Comparison of ENCODE assay signal across 8 cellular contexts in the genomic region with DNA sequence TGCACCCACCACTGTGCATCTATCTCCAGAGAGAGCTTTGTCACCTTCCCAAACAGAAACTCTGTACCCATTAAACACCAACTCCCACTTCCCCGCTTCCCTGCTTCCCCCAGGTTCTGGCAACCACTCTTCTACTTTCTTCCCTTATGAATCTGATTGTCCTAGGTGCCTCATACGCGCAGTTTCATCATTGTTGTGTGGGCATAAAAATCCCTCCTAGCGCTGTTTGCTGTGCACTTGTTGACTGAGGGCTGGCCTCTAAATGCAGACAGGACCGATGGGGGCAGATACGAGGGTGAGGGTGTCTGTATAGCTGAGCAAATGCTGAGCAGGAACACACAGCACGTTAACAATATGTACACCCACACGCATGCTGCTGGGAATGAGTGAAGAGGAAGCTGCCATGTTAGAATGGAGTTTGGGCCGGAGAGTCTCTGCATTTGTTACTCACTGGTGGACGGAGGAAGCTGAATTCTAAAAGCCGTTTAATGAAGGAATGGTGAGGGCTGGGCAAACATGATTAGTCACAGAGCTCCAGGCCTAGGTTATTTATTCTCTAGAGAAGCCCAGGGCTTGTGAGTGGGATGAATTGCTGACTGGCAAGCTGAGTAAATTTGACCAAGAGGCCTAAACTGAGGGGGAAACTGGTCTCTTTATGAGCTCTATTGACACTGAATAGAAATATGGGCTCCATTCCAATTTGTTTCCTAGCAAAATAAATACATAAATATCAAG.
DNase-seq lines count a peak whose midpoint lies in the region; ATAC-seq, FAIRE-seq and TF ChIP-seq lines count a peak whose summit lies in the region.

No MANE protein-coding gene starts in this region.

- H3K27me3 ChIP-seq in gastrocnemius medialis (no peaks in the 10 kb centered on the region), WERI-Rb-1 (ENCODE audit: insufficient read depth, low read depth, severe bottlenecking) (peaks cover 27% of the 10 kb centered on the region)

- no peaks in the 10 kb centered on the region for H3K9me3 Mint-ChIP-seq in HFFc6
- no peaks in the 10 kb centered on the region for H3K9me3 Mint-ChIP-seq in activated naive CD8-positive, alpha-beta T cell treated with anti-CD3 and anti-CD28 coated beads, Interleukin-2, amount 50 U/mL, for 24 hours

- H3K36me3 Mint-ChIP-seq in HFFc6 (ENCODE audit: low read depth): no peaks in the 10 kb centered on the region
- H3K36me3 Mint-ChIP-seq in activated naive CD8-positive, alpha-beta T cell treated with anti-CD3 and anti-CD28 coated beads, Interleukin-2, amount 50 U/mL, for 24 hours (ENCODE audit: low read depth): no peaks in the 10 kb centered on the region

- intact Hi-C loops in gastrocnemius medialis (cut with DNase I; ENCODE audit: low total_unique reads): loop anchor here (2.0 to 5.0 kb wide), 3 partner anchors 35 to 98 kb away; no protein-coding TSS in a partner anchor

- peak overlapping the region; percentile 61 for H3K4me3 Mint-ChIP-seq in HFFc6
- no peak overlapping the region for H3K4me3 Mint-ChIP-seq in activated naive CD8-positive, alpha-beta T cell treated with anti-CD3 and anti-CD28 coated beads, Interleukin-2, amount 50 U/mL, for 24 hours

- H3K27me3 Mint-ChIP-seq in HFFc6 (ENCODE audit: insufficient read depth): peaks cover 5% of the 10 kb centered on the region
- no peaks in the 10 kb centered on the region for H3K27me3 Mint-ChIP-seq in activated naive CD8-positive, alpha-beta T cell treated with anti-CD3 and anti-CD28 coated beads, Interleukin-2, amount 50 U/mL, for 24 hours

- peak; percentile 51 to 53 for ATAC-seq in gastrocnemius medialis
- ATAC-seq in activated naive CD8-positive, alpha-beta T cell treated with anti-CD3 and anti-CD28 coated beads, Interleukin-2, amount 50 U/mL, for 24 hours: no peak

- in situ Hi-C loops in gastrocnemius medialis (cut with MboI; ENCODE audit: low sequenced_read_pairs in 4 of 4): no loop called here

- H3K36me3 ChIP-seq in gastrocnemius medialis (no peaks in the 10 kb centered on the region), WERI-Rb-1 (no peaks in the 10 kb centered on the region)

- TF ChIP-seq POLR2A in gastrocnemius medialis (IDR thresholded peaks at IDR 0.05): no peak

- H3K9me3 ChIP-seq in gastrocnemius medialis: no peaks in the 10 kb centered on the region
- no peaks in the 10 kb centered on the region for H3K9me3 ChIP-seq in WERI-Rb-1 (ENCODE audit: severe bottlenecking)

- peaks cover 20 to 24% of the 10 kb centered on the region in 2 donors for H3K4me1 ChIP-seq in gastrocnemius medialis

- TF ChIP-seq CTCF in HFFc6 (IDR thresholded peaks at IDR 0.05) (no peak), gastrocnemius medialis (IDR thresholded peaks at IDR 0.05 in 4 of 5, conservative IDR thresholded peaks at IDR 0.05 in 1 of 5) (no peak), WERI-Rb-1 (IDR thresholded peaks at IDR 0.05; ENCODE audit: low read depth, low read length) (no peak)

- peaks cover 29% of the 10 kb centered on the region for H3K4me1 Mint-ChIP-seq in HFFc6 (ENCODE audit: low read depth)
- peaks cover 2% of the 10 kb centered on the region for H3K4me1 Mint-ChIP-seq in activated naive CD8-positive, alpha-beta T cell treated with anti-CD3 and anti-CD28 coated beads, Interleukin-2, amount 50 U/mL, for 24 hours

- H3K27ac ChIP-seq in gastrocnemius medialis (peak overlapping the region; percentile 78 to 87 (median 82)), WERI-Rb-1 (no peak overlapping the region)

- DNase-seq in HFFc6 (peak; percentile 13), RCC 7860 (ENCODE audit: low spot score) (peak; percentile 84), glomerular visceral epithelial cell (ENCODE audit: extremely low spot score) (peak; percentile 68), gastrocnemius medialis (no peak), amniotic stem cell (lab: John Stamatoyannopoulos, UW) (no peak), WERI-Rb-1 (no peak), inferior parietal cortex (ENCODE audit: extremely low spot score) (no peak)
- no peak for DNase-seq in activated naive CD8-positive, alpha-beta T cell treated with anti-CD3 and anti-CD28 coated beads, Interleukin-2, amount 50 U/mL, for 24 hours

- H3K27ac Mint-ChIP-seq in HFFc6: peak overlapping the region; percentile 85
- H3K27ac Mint-ChIP-seq in activated naive CD8-positive, alpha-beta T cell treated with anti-CD3 and anti-CD28 coated beads, Interleukin-2, amount 50 U/mL, for 24 hours: no peak overlapping the region

- H3K4me3 ChIP-seq in gastrocnemius medialis: no peak overlapping the region
- no peak overlapping the region for H3K4me3 ChIP-seq in WERI-Rb-1 (ENCODE audit: low read depth, low read length)

- peak; percentile 96 for FAIRE-seq in RCC 7860 (lab: Jason Lieb, UNC)

Comparison
In these comparisons a context has a peak if more than half of its experiments do, and no peak if none do; other contexts are left out.
1. DNase-seq: peak in HFFc6 (single experiment), RCC 7860 (single experiment) and glomerular visceral epithelial cell (single experiment); none in gastrocnemius medialis (0 of 2), amniotic stem cell (single experiment), WERI-Rb-1 (single experiment), activated naive CD8-positive, alpha-beta T cell treated with anti-CD3 and anti-CD28 coated beads, Interleukin-2, amount 50 U/mL, for 24 hours (single experiment) and inferior parietal cortex (single experiment).